9 cellular contexts compared by ENCODE assay signal in the genomic region with DNA sequence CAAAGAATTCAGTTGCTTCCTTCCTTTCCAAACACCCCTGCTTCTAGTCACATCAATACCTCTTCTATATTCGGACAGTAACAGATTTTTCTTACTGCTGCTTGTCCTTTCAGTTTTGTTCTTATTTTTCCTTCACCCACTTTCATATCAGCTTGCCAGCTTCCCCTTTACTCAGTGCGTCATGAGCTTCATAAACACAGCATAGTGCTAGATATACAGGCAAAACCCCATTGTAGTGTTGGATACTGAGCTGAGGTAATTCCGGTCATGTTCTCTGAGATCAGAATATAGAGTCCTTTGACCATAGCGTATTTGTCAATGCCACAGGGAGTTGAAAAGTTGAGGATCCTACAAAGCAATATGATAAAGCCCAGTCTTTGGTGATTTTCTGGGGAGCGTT. TPM values are rescaled to one million over a fixed set of nuclear protein-coding genes. Genes with fewer than 3 reads are reported as not detected.
A peak's percentile ranks its signal among the peaks of the same experiment; 100 is the strongest.
DNase-seq lines count a peak whose midpoint lies in the region; ATAC-seq and TF ChIP-seq lines count a peak whose summit lies in the region.
"Had no signal": no experiment of that assay in that cellular context is flagged by ENCODE, and none has a peak within 500 bp of the region (broad histone marks: within the 10 kb centered on the region; RNA-seq: fewer than 3 reads in every experiment).

No MANE protein-coding gene starts in this region.

- CTCF ChIA-PET in naive thymus-derived CD4-positive, alpha-beta T cell (lab: Charles Lee): interaction anchor here (0.8 kb wide), 1 partner anchor 386 kb away, joined by 3 read pairs; no protein-coding TSS in a partner anchor
- CTCF ChIA-PET in T-cell (lab: Charles Lee): no interaction called here

- no peaks in the 10 kb centered on the region for H3K27me3 ChIP-seq in naive thymus-derived CD4-positive, alpha-beta T cell (ENCODE audit: control insufficient read depth in 2 of 2, insufficient read depth in 2 of 2, low read length in 2 of 2)
- H3K27me3 ChIP-seq in esophagus squamous epithelium: no peaks in the 10 kb centered on the region

- H3K36me3 Mint-ChIP-seq in T-helper 17 cell (ENCODE audit: low read depth) (no peaks in the 10 kb centered on the region), T-cell (no peaks in the 10 kb centered on the region)
- H3K36me3 Mint-ChIP-seq in naive thymus-derived CD4-positive, alpha-beta T cell: peaks cover 0 to 2% (median 0%) of the 10 kb centered on the region in 5 donors

- peaks cover 0 to 3% (median 0%) of the 10 kb centered on the region in 11 donors for H3K9me3 Mint-ChIP-seq in naive thymus-derived CD4-positive, alpha-beta T cell
- H3K9me3 Mint-ChIP-seq in T-cell: no peaks in the 10 kb centered on the region

- no peak for TF ChIP-seq CTCF in esophagus squamous epithelium (IDR thresholded peaks at IDR 0.05)

- ATAC-seq in GM18499 (IDR thresholded peaks at IDR 0.05; ENCODE audit: insufficient read depth, unreplicated experiment) (peak; percentile 37), HG02852 (IDR thresholded peaks at IDR 0.05; ENCODE audit: unreplicated experiment) (peak; percentile 23), T-helper 17 cell (no peak), T-cell (replicated peaks in 1 of 4) (no peak)
- no peak for ATAC-seq in naive thymus-derived CD4-positive, alpha-beta T cell

- H3K4me3 ChIP-seq in naive thymus-derived CD4-positive, alpha-beta T cell (ENCODE audit: low read length): no peak overlapping the region
- H3K4me3 ChIP-seq in esophagus squamous epithelium: no peak overlapping the region

- no peaks in the 10 kb centered on the region for H3K36me3 ChIP-seq in naive thymus-derived CD4-positive, alpha-beta T cell (ENCODE audit: control insufficient read depth in 2 of 3, insufficient read depth in 3 of 3, low read length in 3 of 3)
- H3K36me3 ChIP-seq in esophagus squamous epithelium: peaks cover 0 to 20% (median 0%) of the 10 kb centered on the region in 3 donors

- no peak overlapping the region for H3K27ac Mint-ChIP-seq in T-helper 17 cell
- no peak overlapping the region for H3K27ac Mint-ChIP-seq in naive thymus-derived CD4-positive, alpha-beta T cell
- H3K27ac Mint-ChIP-seq in T-cell: peak overlapping the region in 1 of 2 donors; percentile 19

- DNase-seq in T-helper 17 cell: no peak
- DNase-seq in naive thymus-derived CD4-positive, alpha-beta T cell: no peak
- DNase-seq in T-cell: no peak
- no peak for DNase-seq in NCI-H1930 (lab: John Stamatoyannopoulos, UW)
- no peak for DNase-seq in NCI-H510A (lab: John Stamatoyannopoulos, UW)
- no peak for DNase-seq in esophagus squamous epithelium (lab: John Stamatoyannopoulos, UW)
- DNase-seq: stimulated activated naive CD4-positive, alpha-beta T cell treated with Interleukin-2 at 50 U/mL for 16 hours had no signal

- H3K27ac ChIP-seq in naive thymus-derived CD4-positive, alpha-beta T cell (ENCODE audit: low read depth, low read length): no peak overlapping the region
- peak overlapping the region in 1 of 4 donors; percentile 41 for H3K27ac ChIP-seq in esophagus squamous epithelium

- peaks cover 24% of the 10 kb centered on the region for H3K4me1 Mint-ChIP-seq in T-helper 17 cell
- H3K4me1 Mint-ChIP-seq in naive thymus-derived CD4-positive, alpha-beta T cell: peaks cover 5 to 34% (median 19%) of the 10 kb centered on the region in 7 donors
- H3K4me1 Mint-ChIP-seq in T-cell: peaks cover 20 to 29% (median 24%) of the 10 kb centered on the region in 3 donors

- POLR2A ChIA-PET in naive thymus-derived CD4-positive, alpha-beta T cell (lab: Charles Lee): interaction anchor here (0.6 to 2.4 kb wide), 4 partner anchors 10 to 44 kb away, joined by 3 to 7 read pairs (median 3); partner anchors contain the start of gene SEPTIN2
- POLR2A ChIA-PET in T-cell (lab: Charles Lee): interaction anchor here in 1 of 2 donors (0.7 kb wide), 1 partner anchor 74 kb away, joined by 3 read pairs; no protein-coding TSS in a partner anchor

- H3K9me3 ChIP-seq in T-helper 17 cell (ENCODE audit: control insufficient read depth, low read length, poor library complexity, severe bottlenecking): no peaks in the 10 kb centered on the region
- H3K9me3 ChIP-seq in naive thymus-derived CD4-positive, alpha-beta T cell (ENCODE audit: control insufficient read depth in 2 of 3, low read length in 3 of 3): no peaks in the 10 kb centered on the region
- no peaks in the 10 kb centered on the region for H3K9me3 ChIP-seq in esophagus squamous epithelium

- intact Hi-C loops in naive thymus-derived CD4-positive, alpha-beta T cell (cut with micrococcal nuclease): loop anchor here in 1 of 2 donors (5.0 kb wide), 2 partner anchors 84 to 86 kb away; no protein-coding TSS in a partner anchor
- intact Hi-C loops in esophagus squamous epithelium (cut with DNase I): no loop called here

- no peak for TF ChIP-seq POLR2A in esophagus squamous epithelium (IDR thresholded peaks at IDR 0.05)

- WGBS in esophagus squamous epithelium, 2 donors: 78 to 88% methylated on average over 5 of the region's 5 CpGs

- H3K4me3 Mint-ChIP-seq in T-helper 17 cell (peak overlapping the region; percentile 36), T-cell (peak overlapping the region in 1 of 3 donors; percentile 25)
- peak overlapping the region in 6 of 10 donors; percentile 1 to 74 (median 16) for H3K4me3 Mint-ChIP-seq in naive thymus-derived CD4-positive, alpha-beta T cell

- no peaks in the 10 kb centered on the region for H3K27me3 Mint-ChIP-seq in T-helper 17 cell
- no peaks in the 10 kb centered on the region for H3K27me3 Mint-ChIP-seq in naive thymus-derived CD4-positive, alpha-beta T cell
- H3K27me3 Mint-ChIP-seq in T-cell: no peaks in the 10 kb centered on the region

- peaks cover 6 to 7% of the 10 kb centered on the region in 2 donors for H3K4me1 ChIP-seq in naive thymus-derived CD4-positive, alpha-beta T cell (ENCODE audit: control insufficient read depth in 2 of 2, insufficient read depth in 2 of 2, low read length in 2 of 2)
- peaks cover 0 to 53% (median 19%) of the 10 kb centered on the region in 3 donors for H3K4me1 ChIP-seq in esophagus squamous epithelium

RNA-seq across cellular contexts. Expression of gene FARP2, which starts 2.4 kb away (rescaled TPM):
- total RNA-seq in T-helper 17 cell (10 to 100 TPM; 18.0 to 28.1 TPM), T-cell (10 to 100 TPM; 15.8 to 27.5 (median 18.5) TPM), esophagus squamous epithelium (10 to 100 TPM; 20.8 to 41.8 (median 37.1) TPM)
- total RNA-seq in naive thymus-derived CD4-positive, alpha-beta T cell: 10 to 100 TPM; 12.4 to 31.0 (median 22.1) TPM
- 1 to 10 TPM; 6.2 to 7.2 TPM for polyA plus RNA-seq in naive thymus-derived CD4-positive, alpha-beta T cell

RNA-seq across cellular contexts. Expression of gene SEPTIN2, which starts 42.7 kb away (rescaled TPM):
- total RNA-seq in T-helper 17 cell (100 to 1,000 TPM; 190 to 216 TPM), T-cell (100 to 1,000 TPM; 182 to 209 (median 189) TPM), esophagus squamous epithelium (100 to 1,000 TPM in 3 of 4 donors, 10 to 100 TPM in 1; 95.9 to 236 (median 185) TPM)
- 100 to 1,000 TPM; 189 to 340 (median 209) TPM for total RNA-seq in naive thymus-derived CD4-positive, alpha-beta T cell
- polyA plus RNA-seq in naive thymus-derived CD4-positive, alpha-beta T cell: 100 to 1,000 TPM; 129 to 134 TPM

RNA-seq across cellular contexts. Expression of gene HDLBP, which starts 43.0 kb away (rescaled TPM):
- 100 to 1,000 TPM; 136 to 175 TPM for total RNA-seq in T-helper 17 cell
- 100 to 1,000 TPM; 127 to 231 (median 169) TPM for total RNA-seq in naive thymus-derived CD4-positive, alpha-beta T cell
- polyA plus RNA-seq in naive thymus-derived CD4-positive, alpha-beta T cell: 10 to 100 TPM; 42.8 to 71.8 TPM
- 100 to 1,000 TPM; 130 to 184 (median 148) TPM for total RNA-seq in T-cell
- total RNA-seq in esophagus squamous epithelium: 100 to 1,000 TPM; 239 to 310 (median 273) TPM

Comparison
In these comparisons a context has a peak if more than half of its experiments do, and no peak if none do; other contexts are left out.
1. ATAC-seq: peak in GM18499 (single experiment) and HG02852 (single experiment); none in T-helper 17 cell (single experiment), naive thymus-derived CD4-positive, alpha-beta T cell (single experiment) and T-cell (0 of 4).